18 cellular contexts compared by ENCODE assay signal in genomic region chr5:173495225-173495904, GRCh38.
A peak's percentile ranks its signal among the peaks of the same experiment; 100 is the strongest.
DNase-seq lines count a peak whose midpoint lies in the region; ATAC-seq and TF ChIP-seq lines count a peak whose summit lies in the region.
"Had no signal": no experiment of that assay in that cellular context is flagged by ENCODE, and none has a peak within 500 bp of the region (broad histone marks: within the 10 kb centered on the region; RNA-seq: fewer than 3 reads in every experiment).

No MANE protein-coding gene starts in this region.

- 60 to 77% (median 67%) methylated on average over 3 of the region's 3 CpGs for WGBS in psoas muscle, 3 donors

- peaks cover 41% of the 10 kb centered on the region for H3K4me1 ChIP-seq in psoas muscle

- TF ChIP-seq CTCF in AG10803 (conservative IDR thresholded peaks at IDR 0.05; ENCODE audit: low read length): peak; percentile 35
- no peak for TF ChIP-seq CTCF in cardiac fibroblast (IDR thresholded peaks at IDR 0.05; ENCODE audit: low read depth, low read length)
- TF ChIP-seq CTCF in psoas muscle (IDR thresholded peaks at IDR 0.05): no peak
- TF ChIP-seq CTCF in omental fat pad (IDR thresholded peaks at IDR 0.05): no peak

- H3K36me3 ChIP-seq in psoas muscle (ENCODE audit: insufficient read depth in 1 of 2, low read depth in 1 of 2): no peaks in the 10 kb centered on the region
- H3K36me3 ChIP-seq: neutrophil had no signal

- peak; percentile 88 for DNase-seq in AG10803 (ENCODE audit: low read depth)
- DNase-seq in cardiac fibroblast (ENCODE audit: low read depth in 2 of 2): peak; percentile 16 to 76
- peak; percentile 45 for DNase-seq in globus pallidus (ENCODE audit: low spot score)
- no peak for DNase-seq in psoas muscle
- no peak for DNase-seq in omental fat pad (ENCODE audit: low spot score)
- DNase-seq: activated effector memory CD4-positive, alpha-beta T cell treated with anti-CD3 and anti-CD28 coated beads, Interleukin-2, amount 50 U/mL, for 16 hours; COR-L47; cortex of kidney; H7; NCI-H1092 treated with DMSO at 0.1 percent for 48 hours; NCI-H82; stimulated activated CD4-positive, alpha-beta T cell treated with anti-CD3 and anti-CD28 coated beads, Interleukin-15, amount 100 ng/mL, for 24 hours had no signal

- no peak overlapping the region for H3K4me3 ChIP-seq in AG10803 (ENCODE audit: low read length)
- no peak overlapping the region for H3K4me3 ChIP-seq in cardiac fibroblast (replicated peaks in 1 of 2; ENCODE audit: low read depth in 2 of 2, low read length in 2 of 2)
- H3K4me3 ChIP-seq in psoas muscle: no peak overlapping the region
- H3K4me3 ChIP-seq: GM12878 had no signal

- ATAC-seq in psoas muscle: no peak
- ATAC-seq in omental fat pad (ENCODE audit: low FRiP score): no peak
- ATAC-seq in HG03460 (IDR thresholded peaks at IDR 0.05; ENCODE audit: unreplicated experiment): no peak
- ATAC-seq in HG03432 (IDR thresholded peaks at IDR 0.05; ENCODE audit: unreplicated experiment): no peak
- no peak for ATAC-seq in GM19463 (IDR thresholded peaks at IDR 0.05; ENCODE audit: unreplicated experiment)
- ATAC-seq: GM12878, WTC11 had no signal

- no peaks in the 10 kb centered on the region for H3K27me3 ChIP-seq in psoas muscle (ENCODE audit: insufficient read depth in 3 of 3, low read length in 2 of 3)
- H3K27me3 ChIP-seq: neutrophil had no signal

- intact Hi-C loops in psoas muscle (cut with DNase I): loop anchor here (5.0 kb wide), 3 partner anchors 38 to 168 kb away; partner anchors contain the start of gene STC2 (in 1 of the 2)

- no peaks in the 10 kb centered on the region for H3K9me3 ChIP-seq in psoas muscle
- H3K9me3 ChIP-seq: neutrophil had no signal

- H3K27ac ChIP-seq in psoas muscle: peak overlapping the region; percentile 68
- H3K27ac ChIP-seq: neutrophil had no signal

Comparison
In these comparisons a context has a peak if more than half of its experiments do, and no peak if none do; other contexts are left out.
1. DNase-seq: peak in AG10803 (single experiment), cardiac fibroblast (2 of 2) and globus pallidus (single experiment); none in psoas muscle (0 of 2) and omental fat pad (single experiment).